ENCODE assay signal across 9 cellular contexts in the genomic region with DNA sequence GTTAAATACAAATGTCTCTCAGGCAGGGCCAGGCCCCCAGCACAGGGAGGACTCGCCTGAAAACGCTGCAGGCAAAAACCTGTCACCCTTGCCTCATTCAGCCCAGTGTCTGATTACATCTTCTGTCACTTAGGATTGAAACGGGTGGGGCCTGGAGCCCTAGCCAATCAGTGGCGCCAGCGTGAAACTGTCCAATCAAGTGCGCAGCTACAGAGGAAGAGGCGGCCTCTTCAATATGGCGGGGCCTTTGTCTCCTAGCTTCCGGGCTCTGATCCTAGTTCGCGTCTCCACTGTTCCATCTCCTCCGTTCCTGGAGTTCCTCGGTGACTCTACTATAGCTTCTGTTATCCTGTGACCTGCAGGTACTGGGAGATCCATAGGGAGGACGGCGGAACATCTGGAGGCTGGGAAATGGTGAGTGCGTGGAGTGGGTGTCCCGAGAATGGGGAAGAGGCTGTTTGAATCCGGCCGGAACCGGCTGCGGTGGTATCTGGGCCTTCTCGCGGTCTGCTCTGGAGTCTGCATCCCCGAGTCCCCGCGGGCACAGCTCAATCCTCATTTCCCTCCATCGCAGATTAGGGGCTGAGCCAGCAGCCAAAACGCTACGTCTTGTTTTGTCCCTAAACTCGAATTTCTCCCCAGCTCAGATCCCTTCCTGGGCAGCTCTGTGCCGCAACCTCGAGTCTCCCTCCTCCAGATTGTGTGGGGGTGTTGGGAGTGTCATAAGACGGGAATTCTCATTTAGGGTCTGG. TPM values are rescaled to one million over a fixed set of nuclear protein-coding genes. Genes with fewer than 3 reads are reported as not detected.
DNase-seq lines count a peak whose midpoint lies in the region; ATAC-seq, FAIRE-seq and TF ChIP-seq lines count a peak whose summit lies in the region.
"Had no signal": no experiment of that assay in that cellular context is flagged by ENCODE, and none has a peak within 500 bp of the region (broad histone marks: within the 10 kb centered on the region; RNA-seq: fewer than 3 reads in every experiment).

TSS of gene ZNF736 (plus strand) at position 222 of the 752 bp plus-strand sequence. CDS start at position 412, 190 bp downstream.

- intact Hi-C loops in activated CD4-positive, alpha-beta T cell treated with anti-CD3 and anti-CD28 coated beads, Interleukin-2, amount 10 ng/mL, durations not matched to agents 24 days and 14 days (cut with micrococcal nuclease): loop anchor here (1.0 kb wide), 1 partner anchor 589 kb away; the partner anchor contains the start of gene ZNF273
- intact Hi-C loops in lower lobe of right lung (cut with DNase I): no loop called here

- H3K27ac ChIP-seq in lower lobe of right lung: peak within 1 kb of the TSS; percentile 82
- H3K27ac ChIP-seq: KMS-11 had no signal

- no peaks in the 10 kb centered on the region for H3K9me3 ChIP-seq in lower lobe of right lung

- H3K36me3 Mint-ChIP-seq in activated CD4-positive, alpha-beta T cell treated with anti-CD3 and anti-CD28 coated beads, Interleukin-2, amount 10 ng/mL, durations not matched to agents 24 days and 14 days (ENCODE audit: low read depth): peaks cover 32% of the 10 kb centered on the region

- H3K9me3 Mint-ChIP-seq in activated CD4-positive, alpha-beta T cell treated with anti-CD3 and anti-CD28 coated beads, Interleukin-2, amount 10 ng/mL, durations not matched to agents 24 days and 14 days: peaks cover 3% of the 10 kb centered on the region

- no peaks in the 10 kb centered on the region for H3K27me3 ChIP-seq in lower lobe of right lung (ENCODE audit: low read depth)

- no peaks in the 10 kb centered on the region for H3K36me3 ChIP-seq in lower lobe of right lung

- H3K27ac Mint-ChIP-seq in activated CD4-positive, alpha-beta T cell treated with anti-CD3 and anti-CD28 coated beads, Interleukin-2, amount 10 ng/mL, durations not matched to agents 24 days and 14 days: peak within 1 kb of the TSS; percentile 99

- H3K4me3 ChIP-seq in lower lobe of right lung: peak within 1 kb of the TSS; percentile 87

- ATAC-seq in GM19035 (IDR thresholded peaks at IDR 0.05; ENCODE audit: unreplicated experiment): peak; percentile 100
- peak; percentile 100 for ATAC-seq in HG03378 (IDR thresholded peaks at IDR 0.05; ENCODE audit: unreplicated experiment)
- peak; percentile 100 for ATAC-seq in lower lobe of right lung

- TF ChIP-seq CTCF in lower lobe of right lung (IDR thresholded peaks at IDR 0.05): no peak

- H3K27me3 Mint-ChIP-seq in activated CD4-positive, alpha-beta T cell treated with anti-CD3 and anti-CD28 coated beads, Interleukin-2, amount 10 ng/mL, durations not matched to agents 24 days and 14 days: no peaks in the 10 kb centered on the region

- peaks cover 11% of the 10 kb centered on the region for H3K4me1 ChIP-seq in lower lobe of right lung

- DNase-seq in Ammon's horn (ENCODE audit: low spot score): peak; percentile 97
- peak; percentile 79 for DNase-seq in NCI-H524 treated with DMSO at 0.1 percent for 48 hours (lab: John Stamatoyannopoulos, UW)
- DNase-seq in activated CD4-positive, alpha-beta T cell treated with anti-CD3 and anti-CD28 coated beads, Interleukin-2, amount 10 ng/mL, durations not matched to agents 24 days and 14 days: peak; percentile 95
- DNase-seq in lower lobe of right lung: peak; percentile 93
- DNase-seq in stimulated activated CD8-positive, alpha-beta memory T cell treated with anti-CD3 and anti-CD28 coated beads, Interleukin-15, amount 100 ng/mL, for 1 hour (ENCODE audit: low read depth): peak; percentile 73

- peak; percentile 31 for FAIRE-seq in colon (lab: Jason Lieb, UNC)

- peak within 1 kb of the TSS; percentile 98 for H3K4me3 Mint-ChIP-seq in activated CD4-positive, alpha-beta T cell treated with anti-CD3 and anti-CD28 coated beads, Interleukin-2, amount 10 ng/mL, durations not matched to agents 24 days and 14 days

- peaks cover 9% of the 10 kb centered on the region for H3K4me1 Mint-ChIP-seq in activated CD4-positive, alpha-beta T cell treated with anti-CD3 and anti-CD28 coated beads, Interleukin-2, amount 10 ng/mL, durations not matched to agents 24 days and 14 days

RNA-seq across cellular contexts. Expression of gene ZNF736, which starts in this region (rescaled TPM):
- 18.7 and 22.6 TPM in 2 replicates for total RNA-seq in activated CD4-positive, alpha-beta T cell treated with anti-CD3 and anti-CD28 coated beads, Interleukin-2, amount 10 ng/mL, durations not matched to agents 24 days and 14 days
- 15.1 TPM for total RNA-seq in lower lobe of right lung

Comparison
In these comparisons a context has a peak if more than half of its experiments do, and no peak if none do; other contexts are left out.
1. Peak in every context shown above with its lines: DNase-seq, ATAC-seq, H3K4me3 ChIP-seq and H3K27ac ChIP-seq.